In genomic region chr17:8062807-8063483, GRCh38 we compare ENCODE assay signal across 1 cellular context.
TF ChIP-seq lines count a peak whose summit lies in the region.

No MANE protein-coding gene starts in this region.

TF ChIP-seq in WTC11, 78 proteins besides CTCF, POLR2A, EP300 and RAD21:
- TF ChIP-seq, protein P1, sequence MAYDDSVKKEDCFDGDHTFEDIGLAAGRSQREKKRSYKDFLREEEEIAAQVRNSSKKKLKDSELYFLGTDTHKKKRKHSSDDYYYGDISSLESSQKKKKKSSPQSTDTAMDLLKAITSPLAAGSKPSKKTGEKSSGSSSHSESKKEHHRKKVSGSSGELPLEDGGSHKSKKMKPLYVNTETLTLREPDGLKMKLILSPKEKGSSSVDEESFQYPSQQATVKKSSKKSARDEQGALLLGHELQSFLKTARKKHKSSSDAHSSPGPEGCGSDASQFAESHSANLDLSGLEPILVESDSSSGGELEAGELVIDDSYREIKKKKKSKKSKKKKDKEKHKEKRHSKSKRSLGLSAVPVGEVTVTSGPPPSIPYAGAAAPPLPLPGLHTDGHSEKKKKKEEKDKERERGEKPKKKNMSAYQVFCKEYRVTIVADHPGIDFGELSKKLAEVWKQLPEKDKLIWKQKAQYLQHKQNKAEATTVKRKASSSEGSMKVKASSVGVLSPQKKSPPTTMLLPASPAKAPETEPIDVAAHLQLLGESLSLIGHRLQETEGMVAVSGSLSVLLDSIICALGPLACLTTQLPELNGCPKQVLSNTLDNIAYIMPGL (CRISPR knock-in tag; IDR thresholded peaks at IDR 0.05), result no peak
- TF ChIP-seq PRRX2 (CRISPR knock-in tag; IDR thresholded peaks at IDR 0.05) (no peak), CREM (CRISPR knock-in tag; IDR thresholded peaks at IDR 0.05) (no peak), TEAD1 (CRISPR knock-in tag; IDR thresholded peaks at IDR 0.05) (no peak), SOX15 (CRISPR knock-in tag; IDR thresholded peaks at IDR 0.05) (no peak), ZBTB21 (CRISPR knock-in tag; IDR thresholded peaks at IDR 0.05; ENCODE audit: borderline replicate concordance) (no peak), NR2C2 (CRISPR knock-in tag; IDR thresholded peaks at IDR 0.05) (no peak), SP1 (CRISPR knock-in tag; conservative IDR thresholded peaks at IDR 0.05) (no peak), JUN (CRISPR knock-in tag; IDR thresholded peaks at IDR 0.05) (no peak), KAT7 (CRISPR knock-in tag; IDR thresholded peaks at IDR 0.05; ENCODE audit: borderline replicate concordance) (no peak), GABPB1 (CRISPR knock-in tag; IDR thresholded peaks at IDR 0.05) (no peak), AFF4 (CRISPR knock-in tag; IDR thresholded peaks at IDR 0.05; ENCODE audit: borderline replicate concordance) (no peak), FOXP1 (CRISPR knock-in tag; IDR thresholded peaks at IDR 0.05; ENCODE audit: borderline replicate concordance) (no peak), CBFB (CRISPR knock-in tag; IDR thresholded peaks at IDR 0.05; ENCODE audit: low read depth) (no peak), MXD4 (CRISPR knock-in tag; IDR thresholded peaks at IDR 0.05; ENCODE audit: borderline replicate concordance) (no peak), TP53 (CRISPR knock-in tag; IDR thresholded peaks at IDR 0.05) (no peak)
- TF ChIP-seq, protein P2, sequence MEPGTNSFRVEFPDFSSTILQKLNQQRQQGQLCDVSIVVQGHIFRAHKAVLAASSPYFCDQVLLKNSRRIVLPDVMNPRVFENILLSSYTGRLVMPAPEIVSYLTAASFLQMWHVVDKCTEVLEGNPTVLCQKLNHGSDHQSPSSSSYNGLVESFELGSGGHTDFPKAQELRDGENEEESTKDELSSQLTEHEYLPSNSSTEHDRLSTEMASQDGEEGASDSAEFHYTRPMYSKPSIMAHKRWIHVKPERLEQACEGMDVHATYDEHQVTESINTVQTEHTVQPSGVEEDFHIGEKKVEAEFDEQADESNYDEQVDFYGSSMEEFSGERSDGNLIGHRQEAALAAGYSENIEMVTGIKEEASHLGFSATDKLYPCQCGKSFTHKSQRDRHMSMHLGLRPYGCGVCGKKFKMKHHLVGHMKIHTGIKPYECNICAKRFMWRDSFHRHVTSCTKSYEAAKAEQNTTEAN (CRISPR knock-in tag; IDR thresholded peaks at IDR 0.05), result no peak
- TF ChIP-seq, protein P3, sequence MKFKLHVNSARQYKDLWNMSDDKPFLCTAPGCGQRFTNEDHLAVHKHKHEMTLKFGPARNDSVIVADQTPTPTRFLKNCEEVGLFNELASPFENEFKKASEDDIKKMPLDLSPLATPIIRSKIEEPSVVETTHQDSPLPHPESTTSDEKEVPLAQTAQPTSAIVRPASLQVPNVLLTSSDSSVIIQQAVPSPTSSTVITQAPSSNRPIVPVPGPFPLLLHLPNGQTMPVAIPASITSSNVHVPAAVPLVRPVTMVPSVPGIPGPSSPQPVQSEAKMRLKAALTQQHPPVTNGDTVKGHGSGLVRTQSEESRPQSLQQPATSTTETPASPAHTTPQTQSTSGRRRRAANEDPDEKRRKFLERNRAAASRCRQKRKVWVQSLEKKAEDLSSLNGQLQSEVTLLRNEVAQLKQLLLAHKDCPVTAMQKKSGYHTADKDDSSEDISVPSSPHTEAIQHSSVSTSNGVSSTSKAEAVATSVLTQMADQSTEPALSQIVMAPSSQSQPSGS (CRISPR knock-in tag; IDR thresholded peaks at IDR 0.05; ENCODE audit: borderline replicate concordance, low read depth), result no peak
